In the genomic region with DNA sequence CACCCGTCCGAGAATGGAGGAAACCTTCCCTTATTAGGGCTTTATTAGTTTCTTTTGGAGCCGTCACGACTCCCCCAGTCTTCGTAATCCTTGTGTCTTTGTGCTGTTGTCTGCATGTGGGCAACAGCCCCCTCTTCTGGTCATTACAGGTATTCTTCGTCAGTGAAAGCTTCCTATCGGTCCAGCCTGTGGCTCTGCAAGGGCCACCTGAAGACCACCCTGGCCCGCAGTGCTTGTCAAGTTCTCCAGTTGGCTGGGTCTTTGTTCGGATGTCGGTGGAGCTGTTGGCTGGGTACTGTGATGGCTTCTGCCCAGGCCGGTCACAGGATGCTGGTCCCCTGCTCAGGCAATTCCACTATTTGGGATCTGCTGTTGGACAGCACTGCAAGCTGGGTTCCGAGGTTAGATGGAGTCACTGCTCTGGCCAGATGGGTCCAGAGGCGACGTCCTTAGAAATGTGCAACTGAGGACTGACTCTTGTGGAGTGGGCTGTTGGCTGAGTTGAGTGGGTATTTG, we compare ENCODE assay signal across 9 cellular contexts. TPM values are rescaled to one million over a fixed set of nuclear protein-coding genes. Genes with fewer than 3 reads are reported as not detected.
DNase-seq lines count a peak whose midpoint lies in the region; ATAC-seq and TF ChIP-seq lines count a peak whose summit lies in the region.
"Had no signal": no experiment of that assay in that cellular context is flagged by ENCODE, and none has a peak within 500 bp of the region (broad histone marks: within the 10 kb centered on the region; RNA-seq: fewer than 3 reads in every experiment).

No MANE protein-coding gene starts in this region.

- intact Hi-C loops in mammary epithelial cell (cut with micrococcal nuclease) = loop anchor here (1.0 to 5.0 kb wide), 5 partner anchors 34 to 614 kb away; no protein-coding TSS in a partner anchor

- H3K4me1 ChIP-seq in Karpas-422 (ENCODE audit: low read length) (no peaks in the 10 kb centered on the region), mammary epithelial cell (ENCODE audit: insufficient read depth, low read length) (no peaks in the 10 kb centered on the region)
- H3K4me1 ChIP-seq: BLaER1 had no signal

- H3K4me3 ChIP-seq in Karpas-422 (ENCODE audit: low read length) (no peak overlapping the region), mammary epithelial cell (replicated peaks in 1 of 3; ENCODE audit: insufficient read depth in 1 of 3, low read depth in 2 of 3, low read length in 3 of 3) (no peak overlapping the region)
- H3K4me3 ChIP-seq: BLaER1 had no signal

- ATAC-seq in T-cell (replicated peaks in 1 of 4) (peak; percentile 29 to 65 (median 56)), omental fat pad (ENCODE audit: low FRiP score) (no peak)

- H3K27me3 ChIP-seq in Karpas-422 (ENCODE audit: low read length) = no peaks in the 10 kb centered on the region
- no peaks in the 10 kb centered on the region for H3K27me3 ChIP-seq in mammary epithelial cell (ENCODE audit: insufficient read depth, low read length)
- H3K27me3 ChIP-seq: BLaER1 had no signal

- H3K27ac ChIP-seq in Karpas-422 (ENCODE audit: low read length) (no peak overlapping the region), mammary epithelial cell (ENCODE audit: insufficient read depth, low read depth, low read length) (no peak overlapping the region)
- H3K27ac ChIP-seq: BLaER1 had no signal

- H3K9ac ChIP-seq in Karpas-422 (ENCODE audit: low read length) (no peak overlapping the region), mammary epithelial cell (ENCODE audit: insufficient read depth, low read length) (no peak overlapping the region)
- H3K9ac ChIP-seq: BLaER1 had no signal

- H3K9me3 ChIP-seq in Karpas-422 (ENCODE audit: low read length) = no peaks in the 10 kb centered on the region; the same call in 1 of the 2 replicates
- no peaks in the 10 kb centered on the region for H3K9me3 ChIP-seq in mammary epithelial cell (replicated peaks; ENCODE audit: insufficient read depth, low read length)

- DNase-seq in NCI-H1417 (lab: John Stamatoyannopoulos, UW) (peak; percentile 33 to 70 (median 38)), NCI-H1417 treated with DMSO at 0.1 percent for 48 hours (lab: John Stamatoyannopoulos, UW) (no peak), Karpas-422 (peak; percentile 77), T-cell (peak in 32 of 34 experiments; percentile 8 to 57 (median 34)), mammary epithelial cell (peak; percentile 48), inferior parietal cortex (ENCODE audit: extremely low spot score) (peak; percentile 84), omental fat pad (ENCODE audit: low spot score) (no peak)
- DNase-seq in stimulated activated CD4-positive, alpha-beta T cell treated with anti-CD3 and anti-CD28 coated beads, Interleukin-1b, Interleukin-23, amount 100 ng/mL, for 1 hour (ENCODE audit: low read depth in 2 of 2) = peak; percentile 7 to 11

- H3K4me1 Mint-ChIP-seq in T-cell = no peaks in the 10 kb centered on the region

- no peak overlapping the region for H3K4me3 Mint-ChIP-seq in T-cell

- no peaks in the 10 kb centered on the region for H3K27me3 Mint-ChIP-seq in T-cell

- 37% methylated on average over 11 of the region's 14 CpGs for WGBS in mammary epithelial cell (ENCODE audit: low coverage, missing lambda C conversion rate)

- H2AFZ ChIP-seq in Karpas-422 (ENCODE audit: low read length) (no peak overlapping the region), mammary epithelial cell (ENCODE audit: low read depth, low read length) (no peak overlapping the region)

- peaks cover 56% of the 10 kb centered on the region for H3K36me3 ChIP-seq in Karpas-422 (ENCODE audit: insufficient read depth, low read length)
- peaks cover 10% of the 10 kb centered on the region for H3K36me3 ChIP-seq in mammary epithelial cell (ENCODE audit: insufficient read depth, low read length)

- H4K20me1 ChIP-seq in Karpas-422 (ENCODE audit: insufficient read depth, low read depth, low read length) = no peaks in the 10 kb centered on the region
- no peaks in the 10 kb centered on the region for H4K20me1 ChIP-seq in mammary epithelial cell (ENCODE audit: insufficient read depth, low read length)

- BruUV-seq in mammary epithelial cell (replicated peaks; lab: Mats Ljungman, UMichigan) = no TSS peak

- no peak overlapping the region for H3K27ac Mint-ChIP-seq in T-cell

- H3K79me2 ChIP-seq in Karpas-422 (ENCODE audit: low read length) = no peaks in the 10 kb centered on the region
- no peaks in the 10 kb centered on the region for H3K79me2 ChIP-seq in mammary epithelial cell (ENCODE audit: insufficient read depth, low read length)

- peaks cover 43% of the 10 kb centered on the region for H3K36me3 Mint-ChIP-seq in T-cell

- POLR2A ChIA-PET in T-cell (lab: Charles Lee) = no interaction called here

- in situ Hi-C loops in mammary epithelial cell (cut with MboI; ENCODE audit: low sequenced_read_pairs in 2 of 2) = loop anchor here (10.0 to 25.0 kb wide), 2 partner anchors 312 to 609 kb away; a partner anchor contains a TSS

- H3K9me2 ChIP-seq in Karpas-422 (replicated peaks; ENCODE audit: insufficient read depth, low read length) = no peaks in the 10 kb centered on the region

- peak; percentile 71 to 88 for TF ChIP-seq CTCF in mammary epithelial cell (conservative IDR thresholded peaks at IDR 0.05 in 1 of 2, IDR thresholded peaks at IDR 0.05 in 1 of 2; ENCODE audit: extremely low read depth in 1 of 2, insufficient read depth in 1 of 2, low read depth in 1 of 2, low read length in 2 of 2)
- no peak for TF ChIP-seq CTCF in omental fat pad (IDR thresholded peaks at IDR 0.05)

- CTCF ChIA-PET in T-cell (lab: Charles Lee) (interaction anchor here (0.5 to 2.6 kb wide), 8 partner anchors 31 to 318 kb away, joined by 3 to 41 read pairs (median 4); a partner anchor contains a TSS), mammary epithelial cell (lab: Charles Lee; ENCODE audit: low non-redundant PET) (interaction anchor here (0.7 kb wide), 1 partner anchor 315 kb away, joined by 6 read pairs; no protein-coding TSS in a partner anchor)

- H3K4me2 ChIP-seq in Karpas-422 (ENCODE audit: low read depth, low read length, poor library complexity, severe bottlenecking) (no peak overlapping the region), mammary epithelial cell (ENCODE audit: insufficient read depth, low read depth, low read length) (no peak overlapping the region)
- H3K4me2 ChIP-seq: BLaER1 had no signal

- peaks cover 0 to 2% (median 2%) of the 10 kb centered on the region in 3 donors for H3K9me3 Mint-ChIP-seq in T-cell

- dilution Hi-C loops in mammary epithelial cell (cut with HindIII; ENCODE audit: low sequenced_read_pairs) = loop anchor here (5.0 kb wide), 1 partner anchor 39 kb away; no protein-coding TSS in a partner anchor

RNA-seq across cellular contexts. Expression of gene E2F6, which starts 19.2 kb away (rescaled TPM):
- 11.5 and 14.6 TPM in 2 replicates for total RNA-seq in Karpas-422 (2014; rRNA removed; shearing (Covaris generic); ENCODE audit: low replicate concordance)
- total RNA-seq in T-cell (1 to 10 TPM; 4.8 to 9.5 (median 9.1) TPM), mammary epithelial cell (10 to 100 TPM in 1 of 2 donors, 1 to 10 TPM in 1; 9.3 to 13.5 TPM), omental fat pad (10 to 100 TPM; 14.5 to 32.8 (median 25.8) TPM)
- polyA plus RNA-seq in mammary epithelial cell = 8.6 TPM
- polyA minus RNA-seq in mammary epithelial cell = 9.6 TPM

Comparison
In these comparisons a context has a peak if more than half of its experiments do, and no peak if none do; other contexts are left out.
1. DNase-seq: peak in NCI-H1417 (3 of 3), Karpas-422 (single experiment), T-cell (32 of 34), mammary epithelial cell (single experiment), inferior parietal cortex (single experiment) and stimulated activated CD4-positive, alpha-beta T cell treated with anti-CD3 and anti-CD28 coated beads, Interleukin-1b, Interleukin-23, amount 100 ng/mL, for 1 hour (2 of 2); none in NCI-H1417 treated with DMSO at 0.1 percent for 48 hours (single experiment) and omental fat pad (single experiment).
2. CTCF ChIP-seq: peak in mammary epithelial cell (2 of 2); none in omental fat pad (0 of 3).